In the genomic region with DNA sequence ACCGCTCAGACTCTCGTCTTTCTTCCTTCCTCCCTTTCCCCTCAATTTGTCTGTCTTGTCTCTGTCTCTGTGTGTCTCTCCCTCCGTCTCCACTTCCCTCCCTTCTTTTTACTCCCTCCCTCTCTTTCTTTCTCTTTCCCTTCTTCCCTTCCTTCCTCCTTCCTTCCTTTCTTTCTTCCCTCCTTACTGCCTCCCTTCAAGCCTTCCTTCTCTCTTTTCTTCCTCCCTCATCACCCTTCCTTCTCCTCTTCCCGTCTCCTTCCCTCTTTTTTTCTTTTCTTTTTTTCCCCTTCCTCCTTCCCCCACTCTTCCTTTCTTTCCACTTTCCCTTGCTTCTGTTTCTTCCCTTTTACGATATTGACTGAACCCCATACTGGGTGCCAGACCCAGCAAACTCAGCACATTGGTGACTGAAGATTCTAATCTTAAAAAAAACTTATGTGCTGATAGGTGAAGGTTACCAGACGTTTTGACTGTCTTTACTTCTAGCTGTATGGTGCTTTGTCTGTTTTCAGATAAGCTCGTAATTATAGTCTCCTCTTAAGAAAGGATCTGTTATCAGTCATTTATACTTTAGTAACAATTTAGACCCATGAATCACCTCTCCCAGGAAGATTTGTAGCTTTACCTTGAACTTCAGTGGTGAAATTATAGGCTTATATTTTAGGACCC, we compare ENCODE assay signal across 8 cellular contexts. TPM values are rescaled to one million over a fixed set of nuclear protein-coding genes. Genes with fewer than 3 reads are reported as not detected.
DNase-seq lines count a peak whose midpoint lies in the region; ATAC-seq and TF ChIP-seq lines count a peak whose summit lies in the region.

No MANE protein-coding gene starts in this region.

- intact Hi-C loops in esophagus muscularis mucosa (cut with DNase I) = loop anchor here (2.0 to 10.0 kb wide), 7 partner anchors 122 to 373 kb away; a partner anchor contains a TSS

- peaks cover 0 to 20% (median 9%) of the 10 kb centered on the region in 4 donors for H3K4me1 ChIP-seq in Peyer's patch
- H3K4me1 ChIP-seq in esophagus muscularis mucosa = peaks cover 30 to 69% (median 67%) of the 10 kb centered on the region in 4 donors

- no peak for DNase-seq in Peyer's patch
- DNase-seq in esophagus muscularis mucosa (ENCODE audit: extremely low spot score) = no peak
- DNase-seq in skeletal muscle cell (ENCODE audit: low read depth) = no peak

- TF ChIP-seq EP300 in esophagus muscularis mucosa (IDR thresholded peaks at IDR 0.05) = no peak

- TF ChIP-seq POLR2A in Peyer's patch (IDR thresholded peaks at IDR 0.05) (no peak), esophagus muscularis mucosa (IDR thresholded peaks at IDR 0.05; ENCODE audit: low read depth) (no peak)

- H3K27me3 ChIP-seq in Peyer's patch = no peaks in the 10 kb centered on the region
- no peaks in the 10 kb centered on the region for H3K27me3 ChIP-seq in esophagus muscularis mucosa

- H3K4me3 ChIP-seq in Peyer's patch (peak overlapping the region; percentile 44 to 99 (median 94)), esophagus muscularis mucosa (peak overlapping the region; percentile 77 to 99 (median 98)), skeletal muscle cell (ENCODE audit: low read depth, low read length) (peak overlapping the region; percentile 36)

- H3K36me3 ChIP-seq in Peyer's patch (peaks cover 0 to 12% (median 0%) of the 10 kb centered on the region in 3 donors), esophagus muscularis mucosa (peaks cover 0 to 9% (median 4%) of the 10 kb centered on the region in 4 donors)

- H3K27ac ChIP-seq in Peyer's patch (peak overlapping the region; percentile 47 to 85 (median 66)), esophagus muscularis mucosa (replicated peaks in 1 of 4) (peak overlapping the region; percentile 72 to 81 (median 74))

- H3K9me3 ChIP-seq in Peyer's patch (no peaks in the 10 kb centered on the region), esophagus muscularis mucosa (no peaks in the 10 kb centered on the region)

- TF ChIP-seq CTCF in Peyer's patch (IDR thresholded peaks at IDR 0.05) = no peak
- no peak for TF ChIP-seq CTCF in esophagus muscularis mucosa (IDR thresholded peaks at IDR 0.05)

- WGBS in esophagus muscularis mucosa = 18% methylated on average over 7 of the region's 7 CpGs

- ATAC-seq in GM19397 (IDR thresholded peaks at IDR 0.05; ENCODE audit: unreplicated experiment) (peak; percentile 4), GM19463 (IDR thresholded peaks at IDR 0.05; ENCODE audit: unreplicated experiment) (no peak), HG02571 (IDR thresholded peaks at IDR 0.05; ENCODE audit: unreplicated experiment) (no peak), HG03025 (IDR thresholded peaks at IDR 0.05; ENCODE audit: low FRiP score, unreplicated experiment) (no peak), GM21619 (IDR thresholded peaks at IDR 0.05; ENCODE audit: unreplicated experiment) (no peak)

RNA-seq across cellular contexts. Expression of a gene that starts 0.5 kb away (rescaled TPM):
- total RNA-seq in Peyer's patch (10 to 100 TPM; 27.8 to 46.2 (median 36.8) TPM), esophagus muscularis mucosa (10 to 100 TPM; 49.5 to 68.1 (median 56.5) TPM)

Comparison
In these comparisons a context has a peak if more than half of its experiments do, and no peak if none do; other contexts are left out.
1. H3K4me3 ChIP-seq: peak in every context shown above with its lines; median percentile 98 in esophagus muscularis mucosa; 94 in Peyer's patch; 36 in skeletal muscle cell.